23 cellular contexts compared by ENCODE assay signal in the genomic region with DNA sequence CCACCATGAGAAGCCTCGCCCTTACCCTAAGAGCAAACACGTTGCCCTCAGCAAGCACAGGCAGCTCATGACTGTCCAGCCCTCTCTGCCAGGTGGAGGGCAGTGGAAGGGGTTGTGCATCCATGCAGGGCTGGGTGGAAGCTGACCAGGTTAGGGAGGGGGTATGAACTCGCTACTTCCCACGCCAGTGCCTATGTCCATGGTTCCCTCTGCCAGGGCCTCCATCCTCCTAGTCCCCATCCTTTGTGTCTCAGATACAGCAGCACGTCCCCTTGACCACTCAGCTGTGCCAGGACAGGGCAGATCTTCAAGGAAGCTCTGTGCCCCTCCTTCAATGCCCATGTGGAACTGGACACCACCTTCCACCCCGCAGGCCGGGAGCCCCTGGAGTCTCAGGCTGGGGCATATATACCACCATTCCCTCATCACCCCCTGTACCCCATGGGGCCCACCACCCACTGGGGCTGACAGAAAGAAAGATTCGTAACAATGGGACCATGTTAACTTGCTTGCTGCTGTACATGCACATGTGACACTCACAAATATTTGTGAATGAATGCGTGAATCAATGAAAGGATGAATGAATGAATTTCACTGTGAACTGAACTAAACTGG.
"Had no signal": no experiment of that assay in that cellular context is flagged by ENCODE, and none has a peak within 500 bp of the region (broad histone marks: within the 10 kb centered on the region; RNA-seq: fewer than 3 reads in every experiment).

No MANE protein-coding gene starts in this region.

- H3K4me3 ChIP-seq: colonic mucosa, gastroesophageal sphincter, heart right ventricle, upper lobe of left lung had no signal

- H3K36me3 ChIP-seq: brain microvascular endothelial cell, colonic mucosa, gastroesophageal sphincter, heart right ventricle, upper lobe of left lung had no signal

- H3K4me1 ChIP-seq: colonic mucosa had no signal

- H3K36me3 Mint-ChIP-seq: activated naive CD4-positive, alpha-beta T cell treated with anti-CD3 and anti-CD28 coated beads, Interleukin-2, amount 10 ng/mL, durations not matched to agents 7 days and 5 days; immature natural killer cell; naive thymus-derived CD4-positive, alpha-beta T cell; WTC11 had no signal

- H3K9me3 ChIP-seq: colonic mucosa, gastroesophageal sphincter, heart right ventricle, upper lobe of left lung had no signal

- DNase-seq: activated CD4-positive, alpha-beta T cell treated with anti-CD3 and anti-CD28 coated beads for 36 hours; activated CD4-positive, alpha-beta T cell treated with anti-CD3 and anti-CD28 coated beads, Interleukin-2, amount 50 U/mL, for 48 hours; activated naive CD4-positive, alpha-beta T cell treated with anti-CD3 and anti-CD28 coated beads, Interleukin-2, amount 10 ng/mL, durations not matched to agents 7 days and 5 days; activated naive CD8-positive, alpha-beta T cell treated with anti-CD3 and anti-CD28 coated beads, Interleukin-2, amount 50 U/mL, for 24 hours; activated T-cell treated with anti-CD3 and anti-CD28 coated beads, Interleukin-2, amount 50 U/mL, for 24 hours; anterior cingulate cortex; brain microvascular endothelial cell; colonic mucosa; erythroblast; heart right ventricle; immature natural killer cell; mesenchymal stem cell; naive thymus-derived CD4-positive, alpha-beta T cell; stimulated activated CD4-positive, alpha-beta T cell treated with anti-CD3 and anti-CD28 coated beads, Interleukin-2, amount 100 ng/mL, for 24 hours; SW 1271; upper lobe of left lung had no signal

- H3K9me3 Mint-ChIP-seq: activated naive CD4-positive, alpha-beta T cell treated with anti-CD3 and anti-CD28 coated beads, Interleukin-2, amount 10 ng/mL, durations not matched to agents 7 days and 5 days; activated naive CD8-positive, alpha-beta T cell treated with anti-CD3 and anti-CD28 coated beads, Interleukin-2, amount 50 U/mL, for 24 hours; activated T-cell treated with anti-CD3 and anti-CD28 coated beads, Interleukin-2, amount 50 U/mL, for 24 hours; activated T-helper 2 cell treated with anti-CD3 and anti-CD28 coated beads, Interferon-gamma antibody, Interleukin-2, Interleukin-4, amounts not matched to agents 10 μg/mL and 5 μg/mL and 100 μg/mL, durations not matched to agents 14 hours and 24 hours and 36 hours; central memory CD8-positive, alpha-beta T cell; immature natural killer cell; naive thymus-derived CD4-positive, alpha-beta T cell; stimulated activated naive CD8-positive, alpha-beta T cell treated with anti-CD3 and anti-CD28 coated beads, Interleukin-15, Interleukin-2, amounts not matched to agents 100 ng/mL and 50 ng/mL, for 24 hours had no signal

- H3K27ac ChIP-seq: brain microvascular endothelial cell, colonic mucosa, gastroesophageal sphincter, heart right ventricle, upper lobe of left lung had no signal

- FAIRE-seq: endometrium, TTC549 had no signal

- ATAC-seq: activated CD4-positive, alpha-beta T cell treated with anti-CD3 and anti-CD28 coated beads for 36 hours; activated naive CD8-positive, alpha-beta T cell treated with anti-CD3 and anti-CD28 coated beads, Interleukin-2, amount 50 U/mL, for 24 hours; gastroesophageal sphincter; heart right ventricle; naive thymus-derived CD4-positive, alpha-beta T cell; WTC11 had no signal

- H3K4me1 Mint-ChIP-seq: activated CD4-positive, alpha-beta T cell treated with anti-CD3 and anti-CD28 coated beads for 36 hours; activated naive CD4-positive, alpha-beta T cell treated with anti-CD3 and anti-CD28 coated beads, Interleukin-2, amount 10 ng/mL, durations not matched to agents 7 days and 5 days; activated naive CD8-positive, alpha-beta T cell treated with anti-CD3 and anti-CD28 coated beads, Interleukin-2, amount 50 U/mL, for 24 hours; central memory CD8-positive, alpha-beta T cell; immature natural killer cell had no signal

- H3K4me3 Mint-ChIP-seq: activated CD4-positive, alpha-beta T cell treated with anti-CD3 and anti-CD28 coated beads for 36 hours; activated naive CD4-positive, alpha-beta T cell treated with anti-CD3 and anti-CD28 coated beads, Interleukin-2, amount 10 ng/mL, durations not matched to agents 7 days and 5 days; activated naive CD8-positive, alpha-beta T cell treated with anti-CD3 and anti-CD28 coated beads, Interleukin-2, amount 50 U/mL, for 24 hours; activated T-cell treated with anti-CD3 and anti-CD28 coated beads, Interleukin-2, amount 50 U/mL, for 24 hours; central memory CD8-positive, alpha-beta T cell; immature natural killer cell; naive thymus-derived CD4-positive, alpha-beta T cell; stimulated activated naive CD8-positive, alpha-beta T cell treated with anti-CD3 and anti-CD28 coated beads, Interleukin-15, Interleukin-2, amounts not matched to agents 100 ng/mL and 50 ng/mL, for 24 hours; WTC11 had no signal

- H3K27ac Mint-ChIP-seq: activated CD4-positive, alpha-beta T cell treated with anti-CD3 and anti-CD28 coated beads for 36 hours; activated naive CD4-positive, alpha-beta T cell treated with anti-CD3 and anti-CD28 coated beads, Interleukin-2, amount 10 ng/mL, durations not matched to agents 7 days and 5 days; activated naive CD8-positive, alpha-beta T cell treated with anti-CD3 and anti-CD28 coated beads, Interleukin-2, amount 50 U/mL, for 24 hours; activated T-cell treated with anti-CD3 and anti-CD28 coated beads, Interleukin-2, amount 50 U/mL, for 24 hours; activated T-helper 2 cell treated with anti-CD3 and anti-CD28 coated beads, Interferon-gamma antibody, Interleukin-2, Interleukin-4, amounts not matched to agents 10 μg/mL and 5 μg/mL and 100 μg/mL, durations not matched to agents 14 hours and 24 hours and 36 hours; immature natural killer cell; naive thymus-derived CD4-positive, alpha-beta T cell; stimulated activated naive CD8-positive, alpha-beta T cell treated with anti-CD3 and anti-CD28 coated beads, Interleukin-15, Interleukin-2, amounts not matched to agents 100 ng/mL and 50 ng/mL, for 24 hours; WTC11 had no signal

- H3K27me3 ChIP-seq: brain microvascular endothelial cell, colonic mucosa had no signal
